In the genomic region with DNA sequence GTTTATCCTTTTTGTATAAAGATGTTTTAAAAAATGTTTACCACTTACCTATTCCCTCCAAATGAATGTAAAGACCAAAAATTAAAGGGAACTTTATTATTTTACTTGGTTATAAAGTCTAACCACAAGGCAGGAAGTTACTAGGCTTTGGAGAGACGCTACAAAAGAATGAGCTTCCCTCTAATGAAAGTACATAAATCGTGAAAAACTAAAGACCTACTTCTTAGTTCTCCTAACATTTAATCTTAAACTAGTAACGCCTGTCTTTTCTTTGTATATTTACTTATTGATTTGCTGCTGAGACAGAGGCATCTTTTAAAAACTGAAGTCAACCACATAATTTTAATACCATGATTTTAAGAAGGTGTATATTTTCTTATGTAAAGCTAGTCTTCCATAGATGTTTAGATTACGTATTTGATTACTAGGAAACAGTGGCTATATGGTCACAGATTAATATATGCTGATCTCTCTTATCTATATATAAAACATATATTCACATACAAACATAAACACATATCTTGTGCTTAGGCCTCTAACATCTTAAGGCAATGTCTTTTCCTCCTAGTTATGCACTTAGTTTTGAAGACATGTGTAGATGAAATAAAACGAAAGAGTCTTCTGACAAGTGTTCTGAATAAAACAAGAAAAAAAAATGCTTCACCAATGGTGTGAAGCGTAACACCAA, we compare ENCODE assay signal across 9 cellular contexts.
A peak's percentile ranks its signal among the peaks of the same experiment; 100 is the strongest.
DNase-seq lines count a peak whose midpoint lies in the region; ATAC-seq and TF ChIP-seq lines count a peak whose summit lies in the region.
"Had no signal": no experiment of that assay in that cellular context is flagged by ENCODE, and none has a peak within 500 bp of the region (broad histone marks: within the 10 kb centered on the region; RNA-seq: fewer than 3 reads in every experiment).

No MANE protein-coding gene starts in this region.

- peaks cover 19 to 48% (median 35%) of the 10 kb centered on the region in 10 experiments for H3K4me1 ChIP-seq in BLaER1 treated with 17β-estradiol and CSF1 and Interleukin-3, amounts not matched to agents 10 nM and 100 nM
- no peaks in the 10 kb centered on the region for H3K4me1 ChIP-seq in PC-3 (ENCODE audit: insufficient read depth, low read length)
- peaks cover 0 to 31% (median 10%) of the 10 kb centered on the region in 3 donors for H3K4me1 ChIP-seq in esophagus squamous epithelium
- H3K4me1 ChIP-seq in parathyroid adenoma = no peaks in the 10 kb centered on the region

- H4K20me1 ChIP-seq in BLaER1 treated with 17β-estradiol and CSF1 and Interleukin-3, amounts not matched to agents 10 nM and 100 nM = no peaks in the 10 kb centered on the region
- no peaks in the 10 kb centered on the region for H4K20me1 ChIP-seq in PC-3 (ENCODE audit: low read length)

- H2AFZ ChIP-seq in PC-3 (ENCODE audit: low read length) = no peak overlapping the region
- H2AFZ ChIP-seq in parathyroid adenoma = no peak overlapping the region

- peak overlapping the region in 4 of 10 experiments; percentile 48 to 58 (median 50); a peak in 7 of 20 replicates for H3K4me3 ChIP-seq in BLaER1 treated with 17β-estradiol and CSF1 and Interleukin-3, amounts not matched to agents 10 nM and 100 nM
- no peak overlapping the region for H3K4me3 ChIP-seq in PC-3 (ENCODE audit: low read length)
- peak overlapping the region; percentile 25 to 62 (median 46) for H3K4me3 ChIP-seq in esophagus squamous epithelium
- no peak overlapping the region for H3K4me3 ChIP-seq in parathyroid adenoma (ENCODE audit: low read depth, low read length)

- H3K36me3 ChIP-seq in BLaER1 treated with 17β-estradiol and CSF1 and Interleukin-3, amounts not matched to agents 10 nM and 100 nM = 0 out of 22 replicates have a peak, but pooled peaks cover 0 to 3% (median 0%) of the 10 kb centered on the region in 11 experiments
- H3K36me3 ChIP-seq in PC-3 (ENCODE audit: low read depth, low read length) (no peaks in the 10 kb centered on the region), esophagus squamous epithelium (no peaks in the 10 kb centered on the region), parathyroid adenoma (ENCODE audit: control insufficient read depth, insufficient read depth, low read length) (no peaks in the 10 kb centered on the region)

- H3K27me3 ChIP-seq in BLaER1 treated with 17β-estradiol and CSF1 and Interleukin-3, amounts not matched to agents 10 nM and 100 nM = peaks cover 0 to 15% (median 0%) of the 10 kb centered on the region in 11 experiments; a peak in 5 of 22 replicates
- H3K27me3 ChIP-seq in PC-3 (ENCODE audit: low read length) (peaks cover 40% of the 10 kb centered on the region), esophagus squamous epithelium (no peaks in the 10 kb centered on the region), parathyroid adenoma (ENCODE audit: control insufficient read depth, insufficient read depth, low read length) (no peaks in the 10 kb centered on the region)

- intact Hi-C loops in PC-3 (cut with micrococcal nuclease) = no loop called here
- intact Hi-C loops in esophagus squamous epithelium (cut with DNase I) = no loop called here

- TF ChIP-seq CTCF in PC-3 (conservative IDR thresholded peaks at IDR 0.05; ENCODE audit: low read depth, low read length) (no peak), esophagus squamous epithelium (IDR thresholded peaks at IDR 0.05) (no peak), parathyroid adenoma (IDR thresholded peaks at IDR 0.05) (no peak)

- no peaks in the 10 kb centered on the region for H3K79me2 ChIP-seq in PC-3 (ENCODE audit: low read length)
- no peaks in the 10 kb centered on the region for H3K79me2 ChIP-seq in parathyroid adenoma

- POLR2A ChIA-PET in PC-3 (lab: Charles Lee; ENCODE audit: unreplicated experiment) = no interaction called here

- peak overlapping the region; percentile 18 to 88 (median 77); a peak in 19 of 22 replicates for H3K4me2 ChIP-seq in BLaER1 treated with 17β-estradiol and CSF1 and Interleukin-3, amounts not matched to agents 10 nM and 100 nM
- peak overlapping the region; percentile 74 for H3K4me2 ChIP-seq in PC-3 (ENCODE audit: low read length)
- peak overlapping the region; percentile 17 for H3K4me2 ChIP-seq in parathyroid adenoma (ENCODE audit: low read length)

- no TSS peak for BruUV-seq in PC-3 (replicated peaks; lab: Mats Ljungman, UMichigan)

- H3K9me3 ChIP-seq in BLaER1 treated with 17β-estradiol and CSF1 and Interleukin-3, amounts not matched to agents 10 nM and 100 nM (replicated peaks in 1 of 11) = peaks cover 0 to 11% (median 3%) of the 10 kb centered on the region in 11 experiments; a peak in 8 of 22 replicates
- no peaks in the 10 kb centered on the region for H3K9me3 ChIP-seq in PC-3 (ENCODE audit: low read length)
- peaks cover 0 to 11% (median 0%) of the 10 kb centered on the region in 3 donors for H3K9me3 ChIP-seq in esophagus squamous epithelium
- H3K9me3 ChIP-seq in parathyroid adenoma (ENCODE audit: control insufficient read depth, low read length) = no peaks in the 10 kb centered on the region

- WGBS in esophagus squamous epithelium, 2 donors = 14 to 15% methylated on average over 6 of the region's 6 CpGs

- H3K27ac ChIP-seq in BLaER1 treated with 17β-estradiol and CSF1 and Interleukin-3, amounts not matched to agents 10 nM and 100 nM = peak overlapping the region in 5 of 11 experiments; percentile 7 to 72 (median 65); a peak in 7 of 22 replicates
- H3K27ac ChIP-seq in PC-3 (ENCODE audit: low read length) = no peak overlapping the region
- peak overlapping the region; percentile 75 to 90 (median 86) for H3K27ac ChIP-seq in esophagus squamous epithelium
- peak overlapping the region; percentile 6 for H3K27ac ChIP-seq in parathyroid adenoma

- ATAC-seq in PC-3 = no peak

- CTCF ChIA-PET in PC-3 (lab: Charles Lee) = interaction anchor here (0.6 kb wide), 1 partner anchor 49 kb away, joined by 5 read pairs; no protein-coding TSS in a partner anchor

- no peaks in the 10 kb centered on the region for H3K9me2 ChIP-seq in PC-3 (replicated peaks; ENCODE audit: low read length)

- peak overlapping the region in 3 of 11 experiments; percentile 16 to 80 (median 64); a peak in 2 of 22 replicates for H3K9ac ChIP-seq in BLaER1 treated with 17β-estradiol and CSF1 and Interleukin-3, amounts not matched to agents 10 nM and 100 nM
- peak overlapping the region; percentile 7; the same call in 1 of the 2 replicates for H3K9ac ChIP-seq in PC-3 (ENCODE audit: low read length)
- H3K9ac ChIP-seq in parathyroid adenoma = no peak overlapping the region

- TF ChIP-seq POLR2A in esophagus squamous epithelium (IDR thresholded peaks at IDR 0.05) = no peak

- no peaks in the 10 kb centered on the region for H3F3A ChIP-seq in PC-3 (ENCODE audit: low read length, unreplicated experiment)

- DNase-seq in PC-3 (no peak), esophagus squamous epithelium (lab: John Stamatoyannopoulos, UW) (no peak), D341Med (ENCODE audit: low spot score) (no peak), SHP77 (lab: John Stamatoyannopoulos, UW) (no peak), HK-2 (ENCODE audit: unreplicated experiment) (no peak)
- DNase-seq in stimulated activated CD4-positive, alpha-beta T cell treated with anti-CD3 and anti-CD28 coated beads, Interleukin-15, amount 100 ng/mL, for 24 hours = no peak
- DNase-seq: DMS79 treated with DMSO at 0.1 percent for 48 hours had no signal

Comparison
In these comparisons a context has a peak if more than half of its experiments do, and no peak if none do; other contexts are left out.
1. H3K4me2 ChIP-seq: peak in every context shown above with its lines; median percentile 77 in BLaER1 treated with 17β-estradiol and CSF1 and Interleukin-3, amounts not matched to agents 10 nM and 100 nM; 74 in PC-3; 17 in parathyroid adenoma.
2. H3K4me3 ChIP-seq: peak in esophagus squamous epithelium (4 of 4); none in PC-3 (single experiment) and parathyroid adenoma (single experiment).